Comparison of ENCODE assay signal across 9 cellular contexts in the genomic region with DNA sequence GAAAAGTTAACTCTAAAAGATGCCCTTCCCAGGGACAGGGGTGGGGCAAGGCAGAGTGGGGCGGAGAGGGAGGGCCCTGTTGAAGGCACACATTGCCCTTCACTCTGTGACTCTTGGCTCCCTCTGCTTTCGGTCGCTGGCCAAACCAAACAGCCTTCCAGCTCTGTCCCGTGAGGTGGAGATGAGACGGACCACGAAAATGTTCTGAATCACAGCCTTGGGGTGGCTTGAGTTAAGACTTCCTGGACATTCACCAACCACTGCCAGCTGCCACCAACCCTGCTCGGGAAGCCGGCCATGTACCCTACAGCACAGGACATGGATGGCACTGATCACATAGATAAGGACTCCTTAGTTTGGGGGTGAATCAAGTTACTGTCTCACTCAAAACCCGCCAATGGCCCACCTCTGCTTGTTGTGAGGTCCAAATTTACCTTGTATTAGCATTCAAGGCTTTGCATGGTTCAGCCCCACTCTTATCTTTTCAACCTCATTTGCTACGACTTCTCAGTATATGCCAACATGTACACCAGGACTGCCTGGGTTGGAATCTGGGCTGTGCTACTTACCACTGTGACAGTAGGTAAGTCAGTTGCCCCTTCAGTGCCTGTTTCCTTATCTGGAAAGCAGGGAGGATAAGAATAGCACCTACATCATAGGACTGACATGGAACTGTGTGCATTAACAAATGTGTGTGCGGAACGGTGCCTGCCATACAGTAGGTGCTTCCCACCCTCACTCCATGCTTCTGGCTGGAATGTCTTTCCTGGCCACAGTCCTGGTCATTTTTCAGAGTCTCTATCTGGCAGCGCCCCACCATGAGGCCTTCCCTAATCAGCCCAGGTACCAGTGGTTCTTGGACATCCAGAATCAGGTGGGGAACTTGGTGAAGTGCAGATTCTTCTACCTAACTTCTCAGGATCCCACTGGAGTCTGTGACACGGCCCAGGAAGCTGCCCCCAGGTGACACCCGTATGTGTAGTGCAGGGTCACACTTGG. TPM values are rescaled to one million over a fixed set of nuclear protein-coding genes. Genes with fewer than 3 reads are reported as not detected.
DNase-seq lines count a peak whose midpoint lies in the region; ATAC-seq, FAIRE-seq and TF ChIP-seq lines count a peak whose summit lies in the region.
"Had no signal": no experiment of that assay in that cellular context is flagged by ENCODE, and none has a peak within 500 bp of the region (broad histone marks: within the 10 kb centered on the region; RNA-seq: fewer than 3 reads in every experiment).

No MANE protein-coding gene starts in this region.

- H3K4me3 Mint-ChIP-seq in CD4-positive, alpha-beta T cell: peak overlapping the region; percentile 28
- H3K4me3 Mint-ChIP-seq in WTC11: no peak overlapping the region

- intact Hi-C loops in CD4-positive, alpha-beta T cell (cut with DNase I, micrococcal nuclease): loop anchor here in 1 of 2 experiments (2.0 kb wide), 1 partner anchor 19 kb away; no protein-coding TSS in a partner anchor
- intact Hi-C loops in ovary (cut with DNase I) (loop anchor here in 1 of 4 donors (5.0 kb wide), 1 partner anchor 42 kb away; a partner anchor contains a TSS), spleen (cut with DNase I; ENCODE audit: low total_unique reads) (no loop called here)

- H3K4me1 ChIP-seq in ovary (ENCODE audit: insufficient read depth) (peaks cover 18% of the 10 kb centered on the region), spleen (peaks cover 10 to 93% (median 33%) of the 10 kb centered on the region in 6 donors)

- H3K4me1 Mint-ChIP-seq in CD4-positive, alpha-beta T cell (ENCODE audit: low read depth): peaks cover 69% of the 10 kb centered on the region
- peaks cover 6% of the 10 kb centered on the region for H3K4me1 Mint-ChIP-seq in WTC11

- TF ChIP-seq POLR2A in ovary (IDR thresholded peaks at IDR 0.05) (no peak), spleen (IDR thresholded peaks at IDR 0.05) (no peak)

- FAIRE-seq in RCC 7860 (lab: Jason Lieb, UNC): no peak

- no peaks in the 10 kb centered on the region for H3K9me3 ChIP-seq in CD4-positive, alpha-beta T cell (ENCODE audit: control insufficient read depth, low read length)
- H3K9me3 ChIP-seq in ovary (no peaks in the 10 kb centered on the region), spleen (no peaks in the 10 kb centered on the region)

- no peak overlapping the region for H3K4me3 ChIP-seq in ovary
- H3K4me3 ChIP-seq in spleen: no peak overlapping the region

- CTCF ChIA-PET in CD4-positive, alpha-beta T cell (lab: Charles Lee): interaction anchor here (1.8 to 6.0 kb wide), 2 partner anchors 28 to 41 kb away, joined by 5 to 107 read pairs; a partner anchor contains a TSS
- CTCF ChIA-PET in WTC11 (lab: Charles Lee): interaction anchor here (1.3 kb wide), 1 partner anchor 43 kb away, joined by 3 read pairs; a partner anchor contains a TSS

- no peak for TF ChIP-seq EP300 in ovary (IDR thresholded peaks at IDR 0.05)

- H3K27ac Mint-ChIP-seq in CD4-positive, alpha-beta T cell: peak overlapping the region; percentile 59
- H3K27ac Mint-ChIP-seq in WTC11: no peak overlapping the region

- H3K27ac ChIP-seq in CD4-positive, alpha-beta T cell (ENCODE audit: low read depth, low read length): no peak overlapping the region
- H3K27ac ChIP-seq in ovary (peak overlapping the region; percentile 23 to 54), spleen (peak overlapping the region in 4 of 8 donors; percentile 4 to 59 (median 30))

- no peaks in the 10 kb centered on the region for H3K9me3 Mint-ChIP-seq in CD4-positive, alpha-beta T cell
- H3K9me3 Mint-ChIP-seq in WTC11: no peaks in the 10 kb centered on the region

- DNase-seq in CD4-positive, alpha-beta T cell: no peak
- DNase-seq in RCC 7860 (ENCODE audit: low spot score) (peak; percentile 46), fibroblast of gingiva (ENCODE audit: low read depth) (peak; percentile 95), ovary (peak; percentile 76 to 84 (median 80)), WTC11 (ENCODE audit: low spot score) (no peak), NCI-H526 (lab: John Stamatoyannopoulos, UW) (no peak), NCI-H1436 treated with DMSO at 0.1 percent for 48 hours (lab: John Stamatoyannopoulos, UW) (no peak), spleen (no peak)
- DNase-seq: NCI-H2171 had no signal

- WGBS in ovary, 3 donors: 44 to 53% (median 48%) methylated on average over 15 of the region's 15 CpGs
- 81 to 91% (median 83%) methylated on average over 15 of the region's 15 CpGs for WGBS in spleen, 5 donors

- no peaks in the 10 kb centered on the region for H3K27me3 Mint-ChIP-seq in CD4-positive, alpha-beta T cell
- no peaks in the 10 kb centered on the region for H3K27me3 Mint-ChIP-seq in WTC11 (ENCODE audit: low read depth)

- POLR2A ChIA-PET in CD4-positive, alpha-beta T cell (lab: Charles Lee): interaction anchor here (1.1 to 4.9 kb wide), 3 partner anchors 11 to 28 kb away, joined by 3 to 43 read pairs (median 6); a partner anchor contains a TSS
- POLR2A ChIA-PET in WTC11 (lab: Charles Lee): no interaction called here

- no peak for TF ChIP-seq CTCF in CD4-positive, alpha-beta T cell (IDR thresholded peaks at IDR 0.05)
- no peak for TF ChIP-seq CTCF in ovary (IDR thresholded peaks at IDR 0.05)
- no peak for TF ChIP-seq CTCF in WTC11 (IDR thresholded peaks at IDR 0.05)
- TF ChIP-seq CTCF in spleen (IDR thresholded peaks at IDR 0.05 in 8 of 11, conservative IDR thresholded peaks at IDR 0.05 in 3 of 11): no peak

- H3K36me3 Mint-ChIP-seq in CD4-positive, alpha-beta T cell (ENCODE audit: low read depth): peaks cover 55% of the 10 kb centered on the region
- peaks cover 17% of the 10 kb centered on the region for H3K36me3 Mint-ChIP-seq in WTC11

- ATAC-seq in CD4-positive, alpha-beta T cell (ENCODE audit: poor library complexity): no peak
- ATAC-seq in WTC11: no peak

- no peaks in the 10 kb centered on the region for H3K36me3 ChIP-seq in ovary
- peaks cover 2 to 76% (median 35%) of the 10 kb centered on the region in 6 donors for H3K36me3 ChIP-seq in spleen

- H3K27me3 ChIP-seq in CD4-positive, alpha-beta T cell (ENCODE audit: control insufficient read depth, insufficient read depth, low read length): no peaks in the 10 kb centered on the region
- H3K27me3 ChIP-seq in ovary: no peaks in the 10 kb centered on the region
- no peaks in the 10 kb centered on the region for H3K27me3 ChIP-seq in spleen (replicated peaks in 1 of 7)

TF ChIP-seq in WTC11, 78 proteins besides CTCF, POLR2A, EP300 and RAD21 (continues in another document):
- TF ChIP-seq RORB (CRISPR knock-in tag; IDR thresholded peaks at IDR 0.05): no peak
- TF ChIP-seq, protein P1, sequence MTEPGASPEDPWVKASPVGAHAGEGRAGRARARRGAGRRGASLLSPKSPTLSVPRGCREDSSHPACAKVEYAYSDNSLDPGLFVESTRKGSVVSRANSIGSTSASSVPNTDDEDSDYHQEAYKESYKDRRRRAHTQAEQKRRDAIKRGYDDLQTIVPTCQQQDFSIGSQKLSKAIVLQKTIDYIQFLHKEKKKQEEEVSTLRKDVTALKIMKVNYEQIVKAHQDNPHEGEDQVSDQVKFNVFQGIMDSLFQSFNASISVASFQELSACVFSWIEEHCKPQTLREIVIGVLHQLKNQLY (CRISPR knock-in tag; IDR thresholded peaks at IDR 0.05): no peak
- TF ChIP-seq, protein P2, sequence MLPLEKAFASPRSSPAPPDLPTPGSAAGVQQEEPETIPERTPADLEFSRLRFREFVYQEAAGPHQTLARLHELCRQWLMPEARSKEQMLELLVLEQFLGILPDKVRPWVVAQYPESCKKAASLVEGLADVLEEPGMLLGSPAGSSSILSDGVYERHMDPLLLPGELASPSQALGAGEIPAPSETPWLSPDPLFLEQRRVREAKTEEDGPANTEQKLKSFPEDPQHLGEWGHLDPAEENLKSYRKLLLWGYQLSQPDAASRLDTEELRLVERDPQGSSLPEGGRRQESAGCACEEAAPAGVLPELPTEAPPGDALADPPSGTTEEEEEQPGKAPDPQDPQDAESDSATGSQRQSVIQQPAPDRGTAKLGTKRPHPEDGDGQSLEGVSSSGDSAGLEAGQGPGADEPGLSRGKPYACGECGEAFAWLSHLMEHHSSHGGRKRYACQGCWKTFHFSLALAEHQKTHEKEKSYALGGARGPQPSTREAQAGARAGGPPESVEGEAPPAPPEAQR (CRISPR knock-in tag; IDR thresholded peaks at IDR 0.05): no peak
- no peak for TF ChIP-seq TP53 (CRISPR knock-in tag; IDR thresholded peaks at IDR 0.05)

RNA-seq across cellular contexts. Expression of a gene that starts 28.0 kb away (rescaled TPM):
- total RNA-seq in CD4-positive, alpha-beta T cell: 100 to 1,000 TPM; 127 to 133 TPM
- total RNA-seq in ovary (10 to 100 TPM; 15.7 to 38.1 (median 29.2) TPM), WTC11 (2021) (13.0 to 16.8 TPM (median 13.4 TPM) in 3 replicates), spleen (10 to 100 TPM; 21.6 to 37.8 (median 32.3) TPM)
- polyA plus RNA-seq in ovary (10 to 100 TPM; 10.1 to 16.2 TPM), spleen (1 to 10 TPM; 7.2 to 9.5 (median 8.5) TPM)

RNA-seq across cellular contexts. Expression of a gene that starts 41.3 kb away (rescaled TPM):
- total RNA-seq in CD4-positive, alpha-beta T cell: 1 to 10 TPM in 1 of 2 experiments, under 1 TPM in 1; 0.77 to 1.2 TPM
- total RNA-seq in ovary: 10 to 100 TPM in 5 of 7 donors, 1 to 10 TPM in 2; 3.7 to 19.0 (median 12.6) TPM
- 10 to 100 TPM in 1 of 2 donors, 1 to 10 TPM in 1; 6.5 to 10.5 TPM for polyA plus RNA-seq in ovary
- total RNA-seq in WTC11 (2021): 10.7 to 18.7 TPM (median 17.6 TPM) in 3 replicates
- 1 to 10 TPM in 1 of 7 donors, under 1 TPM in 6; 0.32 to 1.4 (median 0.77) TPM for total RNA-seq in spleen
- under 1 TPM; 0.91 to 0.99 (median 0.91) TPM for polyA plus RNA-seq in spleen

RNA-seq across cellular contexts. Expression of a gene that starts 43.4 kb away (rescaled TPM):
- not detected for total RNA-seq in CD4-positive, alpha-beta T cell
- total RNA-seq in ovary (1 to 10 TPM in 2 of 7 donors, under 1 TPM in 5; 0.17 to 7.9 (median 0.60) TPM), WTC11 (2021) (0.92 to 1.1 TPM (median 1.0 TPM) in 3 replicates), spleen (1 to 10 TPM in 1 of 7 donors, under 1 TPM in 5, not detected in 1; 0.37 to 1.4 (median 0.46) TPM)
- polyA plus RNA-seq in ovary (1 to 10 TPM in 1 of 2 donors, under 1 TPM in 1; 0.25 to 1.0 TPM), spleen (under 1 TPM; 0.10 to 0.36 (median 0.15) TPM)

RNA-seq across cellular contexts. Expression of a gene that starts 55.6 kb away (rescaled TPM):
- total RNA-seq in CD4-positive, alpha-beta T cell: 10 to 100 TPM; 23.9 to 26.1 TPM
- 100 to 1,000 TPM in 1 of 7 donors, 10 to 100 TPM in 6; 58.7 to 110 (median 86.9) TPM for total RNA-seq in ovary
- 100 to 1,000 TPM in 1 of 2 donors, 10 to 100 TPM in 1; 91.0 to 125 TPM for polyA plus RNA-seq in ovary
- 87.9 to 99.5 TPM (median 99.2 TPM) in 3 replicates for total RNA-seq in WTC11 (2021)
- 100 to 1,000 TPM in 1 of 7 donors, 10 to 100 TPM in 6; 64.4 to 104 (median 81.7) TPM for total RNA-seq in spleen
- polyA plus RNA-seq in spleen: 100 to 1,000 TPM in 2 of 3 donors, 10 to 100 TPM in 1; 88.1 to 157 (median 131) TPM

Comparison
In these comparisons a context has a peak if more than half of its experiments do, and no peak if none do; other contexts are left out.
1. DNase-seq: peak in RCC 7860 (single experiment), fibroblast of gingiva (single experiment) and ovary (5 of 5); none in CD4-positive, alpha-beta T cell (0 of 10), WTC11 (single experiment), NCI-H526 (0 of 2), NCI-H1436 treated with DMSO at 0.1 percent for 48 hours (single experiment) and spleen (single experiment).